19 cellular contexts compared by ENCODE assay signal in genomic region chr4:81723044-81723884, GRCh38.
DNase-seq lines count a peak whose midpoint lies in the region; ATAC-seq and TF ChIP-seq lines count a peak whose summit lies in the region.
"Had no signal": no experiment of that assay in that cellular context is flagged by ENCODE, and none has a peak within 500 bp of the region (broad histone marks: within the 10 kb centered on the region; RNA-seq: fewer than 3 reads in every experiment).

No MANE protein-coding gene starts in this region.

- H3K27me3 ChIP-seq in endodermal cell (ENCODE audit: control insufficient read depth, insufficient read depth, low read length, poor library complexity, severe bottlenecking), result no peaks in the 10 kb centered on the region
- H3K27me3 ChIP-seq in neural progenitor cell, result no peaks in the 10 kb centered on the region
- H3K27me3 ChIP-seq in CD4-positive, alpha-beta T cell (ENCODE audit: control insufficient read depth, insufficient read depth, low read length), result no peaks in the 10 kb centered on the region
- H3K27me3 ChIP-seq: body of pancreas, MG63, right atrium auricular region, testis had no signal

- H3K4me1 Mint-ChIP-seq in endodermal cell, result peaks cover 9% of the 10 kb centered on the region
- H3K4me1 Mint-ChIP-seq in neural progenitor cell, result peaks cover 33% of the 10 kb centered on the region
- peaks cover 20% of the 10 kb centered on the region for H3K4me1 Mint-ChIP-seq in CD4-positive, alpha-beta T cell (ENCODE audit: low read depth)

- in situ Hi-C loops in G401 (cut with HindIII; ENCODE audit: low sequenced_read_pairs), result no loop called here

- ATAC-seq in CD4-positive, alpha-beta T cell (ENCODE audit: poor library complexity), result no peak
- ATAC-seq in HG03045 (IDR thresholded peaks at IDR 0.05; ENCODE audit: unreplicated experiment), result no peak
- ATAC-seq: body of pancreas had no signal

- POLR2A ChIA-PET in CD4-positive, alpha-beta T cell (lab: Charles Lee), result no interaction called here

- peaks cover 4% of the 10 kb centered on the region for H3K4me1 ChIP-seq in endodermal cell (ENCODE audit: control insufficient read depth, insufficient read depth, low read length)
- H3K4me1 ChIP-seq in neural progenitor cell, result peaks cover 19% of the 10 kb centered on the region
- H3K4me1 ChIP-seq: body of pancreas, testis had no signal

- H3K27ac ChIP-seq in endodermal cell (ENCODE audit: low read depth, low read length) (peak overlapping the region; percentile 77), neural progenitor cell (no peak overlapping the region)
- H3K27ac ChIP-seq in CD4-positive, alpha-beta T cell (ENCODE audit: low read depth, low read length), result no peak overlapping the region
- H3K27ac ChIP-seq: body of pancreas, coronary artery, right atrium auricular region, RWPE1, testis had no signal

- H3K4me3 ChIP-seq in endodermal cell (ENCODE audit: low read length), result no peak overlapping the region
- no peak overlapping the region for H3K4me3 ChIP-seq in neural progenitor cell
- H3K4me3 ChIP-seq: body of pancreas, coronary artery, MG63, right atrium auricular region, testis had no signal

- H3K36me3 ChIP-seq in endodermal cell (ENCODE audit: control insufficient read depth, insufficient read depth, low read length) (no peaks in the 10 kb centered on the region), neural progenitor cell (no peaks in the 10 kb centered on the region)
- H3K36me3 ChIP-seq: MG63, right atrium auricular region had no signal

- intact Hi-C loops in CD4-positive, alpha-beta T cell (cut with DNase I, micrococcal nuclease), result no loop called here

- H3K36me3 Mint-ChIP-seq in endodermal cell (ENCODE audit: low read depth) (no peaks in the 10 kb centered on the region), neural progenitor cell (no peaks in the 10 kb centered on the region)
- no peaks in the 10 kb centered on the region for H3K36me3 Mint-ChIP-seq in CD4-positive, alpha-beta T cell (ENCODE audit: low read depth)
- H3K36me3 Mint-ChIP-seq: CD14-positive monocyte had no signal

- no peaks in the 10 kb centered on the region for H3K9me3 Mint-ChIP-seq in endodermal cell
- H3K9me3 Mint-ChIP-seq in neural progenitor cell, result peaks cover 7% of the 10 kb centered on the region
- H3K9me3 Mint-ChIP-seq in CD4-positive, alpha-beta T cell, result no peaks in the 10 kb centered on the region

- TF ChIP-seq CTCF in endodermal cell (conservative IDR thresholded peaks at IDR 0.05) (no peak), neural progenitor cell (IDR thresholded peaks at IDR 0.05) (no peak)
- TF ChIP-seq CTCF in CD4-positive, alpha-beta T cell (IDR thresholded peaks at IDR 0.05), result no peak

- no peaks in the 10 kb centered on the region for H3K27me3 Mint-ChIP-seq in endodermal cell (ENCODE audit: insufficient read depth)
- peaks cover 4% of the 10 kb centered on the region for H3K27me3 Mint-ChIP-seq in neural progenitor cell (ENCODE audit: insufficient read depth, low read depth)
- H3K27me3 Mint-ChIP-seq in CD4-positive, alpha-beta T cell, result no peaks in the 10 kb centered on the region

- peak overlapping the region; percentile 57 for H3K4me2 ChIP-seq in neural progenitor cell

- H3K79me2 ChIP-seq in neural progenitor cell (ENCODE audit: low read depth), result no peaks in the 10 kb centered on the region

- no peaks in the 10 kb centered on the region for H4K20me1 ChIP-seq in neural progenitor cell (ENCODE audit: low read depth)

- H3K9ac ChIP-seq in endodermal cell (ENCODE audit: extremely low read depth, low read length, poor library complexity, severe bottlenecking) (no peak overlapping the region), neural progenitor cell (no peak overlapping the region)

- H3F3A ChIP-seq in neural progenitor cell (ENCODE audit: low read depth), result peaks cover 13% of the 10 kb centered on the region

- 97 to 100% methylated on average over 1 to 3 of the region's 3 CpGs for WGBS in endodermal cell (ENCODE audit: insufficient coverage in 1 of 2, insufficient read length in 1 of 2), 2 experiments

- H3K27ac Mint-ChIP-seq in endodermal cell (no peak overlapping the region), neural progenitor cell (peak overlapping the region; percentile 67)
- no peak overlapping the region for H3K27ac Mint-ChIP-seq in CD4-positive, alpha-beta T cell
- H3K27ac Mint-ChIP-seq: HFFc6 had no signal

- H3K9me3 ChIP-seq in endodermal cell (ENCODE audit: control insufficient read depth, low read length), result no peaks in the 10 kb centered on the region
- no peaks in the 10 kb centered on the region for H3K9me3 ChIP-seq in neural progenitor cell (ENCODE audit: low read depth)
- H3K9me3 ChIP-seq in CD4-positive, alpha-beta T cell (ENCODE audit: control insufficient read depth, low read length), result no peaks in the 10 kb centered on the region
- H3K9me3 ChIP-seq: body of pancreas, MG63, right atrium auricular region, testis had no signal

- no peak overlapping the region for H2AFZ ChIP-seq in neural progenitor cell (replicated peaks)

- CTCF ChIA-PET in CD4-positive, alpha-beta T cell (lab: Charles Lee), result interaction anchor here (1.7 kb wide), 1 partner anchor 256 kb away, joined by 5 read pairs; no protein-coding TSS in a partner anchor

- DNase-seq in G401 (ENCODE audit: low spot score) (peak; percentile 92), NCI-H69 (lab: John Stamatoyannopoulos, UW) (peak; percentile 46), endodermal cell (no peak), neural progenitor cell (ENCODE audit: low spot score) (no peak), OCI-M1 (lab: John Stamatoyannopoulos, UW) (no peak), NCI-H2196 treated with DMSO at 0.1 percent for 48 hours (lab: John Stamatoyannopoulos, UW; ENCODE audit: unreplicated experiment) (no peak)
- DNase-seq in CD4-positive, alpha-beta T cell, result no peak
- DNase-seq: HFFc6, IMR-90, MG63, NCI-H226, SW 1271 had no signal

- H3K4me3 Mint-ChIP-seq in endodermal cell, result no peak overlapping the region
- peak overlapping the region; percentile 6 for H3K4me3 Mint-ChIP-seq in neural progenitor cell
- no peak overlapping the region for H3K4me3 Mint-ChIP-seq in CD4-positive, alpha-beta T cell
- H3K4me3 Mint-ChIP-seq: CD14-positive monocyte, HFFc6 had no signal

Comparison
In these comparisons a context has a peak if more than half of its experiments do, and no peak if none do; other contexts are left out.
1. DNase-seq: peak in G401 (single experiment) and NCI-H69 (single experiment); none in endodermal cell (single experiment), neural progenitor cell (single experiment), CD4-positive, alpha-beta T cell (0 of 10), OCI-M1 (single experiment) and NCI-H2196 treated with DMSO at 0.1 percent for 48 hours (single experiment).